ENCODE assay signal across 27 cellular contexts in genomic region chr5:54661111-54661510, GRCh38.
"Had no signal": no experiment of that assay in that cellular context is flagged by ENCODE, and none has a peak within 500 bp of the region (broad histone marks: within the 10 kb centered on the region; RNA-seq: fewer than 3 reads in every experiment).

No MANE protein-coding gene starts in this region.

- H3K4me1 Mint-ChIP-seq: stimulated activated effector memory CD8-positive, alpha-beta T cell treated with anti-CD3 and anti-CD28 coated beads, Interleukin-12 subunit alpha, Interleukin-12 subunit beta, amount 100 ng/mL, for 72 hours; stimulated activated memory B cell treated with anti-CD40 and anti-IgM and Interleukin-4, amounts not matched to agents 10 μg/mL and 1 μg/mL and 100 μg/mL, for 72 hours; stimulated activated naive CD8-positive, alpha-beta T cell treated with anti-CD3 and anti-CD28 coated beads, Interleukin-15, amount 100 ng/mL, for 72 hours had no signal

- H3K4me1 ChIP-seq: uterus had no signal

- H3K9me3 ChIP-seq: stomach, suprapubic skin, testis, thoracic aorta, thyroid gland, tibial artery, tibial nerve, transverse colon, upper lobe of left lung, upper lobe of right lung, uterus, vagina had no signal

- DNase-seq: stimulated activated CD4-positive, alpha-beta T cell treated with anti-CD3 and anti-CD28 coated beads, Interleukin-2, amount 100 ng/mL, for 48 hours; stimulated activated CD4-positive, alpha-beta T cell treated with anti-CD3 and anti-CD28 coated beads, Interleukin-4, amount 100 ng/mL, for 1 hour; stimulated activated CD4-positive, alpha-beta T cell treated with anti-CD3 and anti-CD28 coated beads, Interleukin-4, amount 100 ng/mL, for 24 hours; stimulated activated CD4-positive, alpha-beta T cell treated with anti-CD3 and anti-CD28 coated beads, Interleukin-4, amount 100 ng/mL, for 4 hours; stimulated activated CD8-positive, alpha-beta memory T cell treated with anti-CD3 and anti-CD28 coated beads, Interleukin-4, amount 100 ng/mL, for 48 hours; stimulated activated naive B cell treated with anti-CD40 and anti-IgM and Interleukin-4, amounts not matched to agents 10 μg/mL and 1 μg/mL and 100 μg/mL, for 72 hours; stimulated activated naive CD4-positive, alpha-beta T cell; stimulated activated naive CD4-positive, alpha-beta T cell treated with Interleukin-2 at 50 U/mL for 16 hours; stimulated activated naive CD8-positive, alpha-beta T cell treated with anti-CD3 and anti-CD28 coated beads, Interleukin-15, amount 100 ng/mL, for 72 hours; stimulated activated naive CD8-positive, alpha-beta T cell treated with anti-CD3 and anti-CD28 coated beads, Interleukin-15, Interleukin-2, amounts not matched to agents 100 U/mL and 50 U/mL, for 24 hours; stomach; substantia nigra; testis; thyroid gland; tibial artery; transverse colon; upper lobe of left lung; upper lobe of right lung; uterus had no signal

- H3K27ac Mint-ChIP-seq: stimulated activated effector memory CD8-positive, alpha-beta T cell treated with anti-CD3 and anti-CD28 coated beads, Interleukin-12 subunit alpha, Interleukin-12 subunit beta, amount 100 ng/mL, for 72 hours; stimulated activated memory B cell treated with anti-CD40 and anti-IgM and Interleukin-4, amounts not matched to agents 10 μg/mL and 1 μg/mL and 100 μg/mL, for 72 hours; stimulated activated naive B cell treated with anti-CD40 and anti-IgM and Interleukin-4, amounts not matched to agents 10 μg/mL and 1 μg/mL and 100 μg/mL, for 72 hours; stimulated activated naive CD8-positive, alpha-beta T cell treated with anti-CD3 and anti-CD28 coated beads, Interleukin-15, amount 100 ng/mL, for 72 hours; stimulated activated naive CD8-positive, alpha-beta T cell treated with anti-CD3 and anti-CD28 coated beads, Interleukin-15, Interleukin-2, amounts not matched to agents 100 ng/mL and 50 ng/mL, for 24 hours; type B pancreatic cell had no signal

- H3K27me3 Mint-ChIP-seq: stimulated activated memory B cell treated with anti-CD40 and anti-IgM and Interleukin-4, amounts not matched to agents 10 μg/mL and 1 μg/mL and 100 μg/mL, for 72 hours; stimulated activated naive B cell treated with anti-CD40 and anti-IgM and Interleukin-4, amounts not matched to agents 10 μg/mL and 1 μg/mL and 100 μg/mL, for 72 hours; stimulated activated naive CD8-positive, alpha-beta T cell treated with anti-CD3 and anti-CD28 coated beads, Interleukin-15, amount 100 ng/mL, for 72 hours; stimulated activated naive CD8-positive, alpha-beta T cell treated with anti-CD3 and anti-CD28 coated beads, Interleukin-15, Interleukin-2, amounts not matched to agents 100 ng/mL and 50 ng/mL, for 24 hours; type B pancreatic cell had no signal

- H3K4me3 Mint-ChIP-seq: stimulated activated effector memory CD8-positive, alpha-beta T cell treated with anti-CD3 and anti-CD28 coated beads, Interleukin-12 subunit alpha, Interleukin-12 subunit beta, amount 100 ng/mL, for 72 hours; stimulated activated memory B cell treated with anti-CD40 and anti-IgM and Interleukin-4, amounts not matched to agents 10 μg/mL and 1 μg/mL and 100 μg/mL, for 72 hours; stimulated activated naive B cell treated with anti-CD40 and anti-IgM and Interleukin-4, amounts not matched to agents 10 μg/mL and 1 μg/mL and 100 μg/mL, for 72 hours; stimulated activated naive CD8-positive, alpha-beta T cell treated with anti-CD3 and anti-CD28 coated beads, Interleukin-15, amount 100 ng/mL, for 72 hours; stimulated activated naive CD8-positive, alpha-beta T cell treated with anti-CD3 and anti-CD28 coated beads, Interleukin-15, Interleukin-2, amounts not matched to agents 100 ng/mL and 50 ng/mL, for 24 hours; type B pancreatic cell had no signal

- H3K9me3 Mint-ChIP-seq: stimulated activated effector memory CD8-positive, alpha-beta T cell treated with anti-CD3 and anti-CD28 coated beads, Interleukin-12 subunit alpha, Interleukin-12 subunit beta, amount 100 ng/mL, for 72 hours; stimulated activated memory B cell treated with anti-CD40 and anti-IgM and Interleukin-4, amounts not matched to agents 10 μg/mL and 1 μg/mL and 100 μg/mL, for 72 hours; stimulated activated naive B cell treated with anti-CD40 and anti-IgM and Interleukin-4, amounts not matched to agents 10 μg/mL and 1 μg/mL and 100 μg/mL, for 72 hours; stimulated activated naive CD8-positive, alpha-beta T cell treated with anti-CD3 and anti-CD28 coated beads, Interleukin-15, amount 100 ng/mL, for 72 hours; stimulated activated naive CD8-positive, alpha-beta T cell treated with anti-CD3 and anti-CD28 coated beads, Interleukin-15, Interleukin-2, amounts not matched to agents 100 ng/mL and 50 ng/mL, for 24 hours; type B pancreatic cell had no signal

- H3K27me3 ChIP-seq: stomach, suprapubic skin, testis, thyroid gland, tibial artery, tibial nerve, transverse colon, upper lobe of left lung, upper lobe of right lung, uterus, vagina had no signal

- H3K4me3 ChIP-seq: stomach, suprapubic skin, testis, thoracic aorta, thyroid gland, tibial artery, tibial nerve, transverse colon, upper lobe of left lung, upper lobe of right lung, uterus, vagina had no signal

- H3K36me3 ChIP-seq: stomach, suprapubic skin, thoracic aorta, thyroid gland, tibial artery, tibial nerve, transverse colon, upper lobe of left lung, upper lobe of right lung, uterus, vagina had no signal

- H3K36me3 Mint-ChIP-seq: stimulated activated effector memory CD8-positive, alpha-beta T cell treated with anti-CD3 and anti-CD28 coated beads, Interleukin-12 subunit alpha, Interleukin-12 subunit beta, amount 100 ng/mL, for 72 hours; stimulated activated memory B cell treated with anti-CD40 and anti-IgM and Interleukin-4, amounts not matched to agents 10 μg/mL and 1 μg/mL and 100 μg/mL, for 72 hours; stimulated activated naive B cell treated with anti-CD40 and anti-IgM and Interleukin-4, amounts not matched to agents 10 μg/mL and 1 μg/mL and 100 μg/mL, for 72 hours; type B pancreatic cell had no signal

- ATAC-seq: stimulated activated effector memory CD8-positive, alpha-beta T cell treated with anti-CD3 and anti-CD28 coated beads, Interleukin-12 subunit alpha, Interleukin-12 subunit beta, amount 100 ng/mL, for 72 hours; stimulated activated memory B cell treated with anti-CD40 and anti-IgM and Interleukin-4, amounts not matched to agents 10 μg/mL and 1 μg/mL and 100 μg/mL, for 72 hours; stimulated activated naive B cell treated with anti-CD40 and anti-IgM and Interleukin-4, amounts not matched to agents 10 μg/mL and 1 μg/mL and 100 μg/mL, for 72 hours; stimulated activated naive CD8-positive, alpha-beta T cell treated with anti-CD3 and anti-CD28 coated beads, Interleukin-15, amount 100 ng/mL, for 72 hours; stimulated activated naive CD8-positive, alpha-beta T cell treated with anti-CD3 and anti-CD28 coated beads, Interleukin-15, Interleukin-2, amounts not matched to agents 100 U/mL and 50 U/mL, for 24 hours; upper lobe of right lung had no signal

- H3K27ac ChIP-seq: suprapubic skin, testis, tibial nerve, upper lobe of left lung, upper lobe of right lung, uterus, vagina had no signal
